1 cellular context compared by ENCODE assay signal in genomic region chr20:36573103-36573797, GRCh38.
TF ChIP-seq lines count a peak whose summit lies in the region.

TGIF2 (plus strand) TSS chr20:36573597; CDS start chr20:36578775, 5,178 bp downstream.

TF ChIP-seq in HepG2, 621 proteins besides CTCF, POLR2A, EP300 and RAD21 (continued from another document and continues in another):
- TF ChIP-seq FUBP1 (CRISPR knock-in tag; IDR thresholded peaks at IDR 0.05; ENCODE audit: borderline replicate concordance) (0 out of 2 replicates have a peak, but pooled peaks have one; percentile 98), PHF21A (CRISPR knock-in tag; IDR thresholded peaks at IDR 0.05) (peak; percentile 89), ZBTB40 (IDR thresholded peaks at IDR 0.05) (no peak), ZBTB40 (CRISPR knock-in tag; IDR thresholded peaks at IDR 0.05) (peak; percentile 71; the same call in 1 of the 2 replicates), FOXP4 (CRISPR knock-in tag; IDR thresholded peaks at IDR 0.05) (peak; percentile 49; the same call in 1 of the 2 replicates), PHF5A (CRISPR knock-in tag; IDR thresholded peaks at IDR 0.05; ENCODE audit: low read depth, unreplicated experiment) (peak; percentile 29), ZNF724P (CRISPR knock-in tag; IDR thresholded peaks at IDR 0.05; ENCODE audit: borderline replicate concordance) (peak; percentile 86), ZNF251 (CRISPR knock-in tag; IDR thresholded peaks at IDR 0.05) (0 out of 2 replicates have a peak, but pooled peaks have one; percentile 33), NRL (CRISPR knock-in tag; IDR thresholded peaks at IDR 0.05; ENCODE audit: borderline replicate concordance) (peak; percentile 85; the same call in 1 of the 2 replicates), CAMTA2 (CRISPR knock-in tag; IDR thresholded peaks at IDR 0.05; ENCODE audit: borderline replicate concordance) (peak; percentile 85; the same call in 1 of the 2 replicates), ZNF549 (CRISPR knock-in tag; IDR thresholded peaks at IDR 0.05) (no peak), MAF1 (CRISPR knock-in tag; IDR thresholded peaks at IDR 0.05; ENCODE audit: borderline replicate concordance) (no peak), ZFP90 (CRISPR knock-in tag; IDR thresholded peaks at IDR 0.05; ENCODE audit: borderline replicate concordance) (no peak; the same call in none of the 2 replicates), EHMT2 (IDR thresholded peaks at IDR 0.05; ENCODE audit: borderline replicate concordance, low read depth, low read length) (no peak), TAF15 (IDR thresholded peaks at IDR 0.05; ENCODE audit: low read depth, low read length, poor library complexity, severe bottlenecking) (no peak), ZNF12 (CRISPR knock-in tag; IDR thresholded peaks at IDR 0.05) (0 out of 2 replicates have a peak, but pooled peaks have one; percentile 11), PHB2 (IDR thresholded peaks at IDR 0.05; ENCODE audit: partially characterized antibody) (no peak), ZSCAN22 (CRISPR knock-in tag; IDR thresholded peaks at IDR 0.05) (0 out of 2 replicates have a peak, but pooled peaks have one; percentile 47), MAFF (IDR thresholded peaks at IDR 0.05; ENCODE audit: low read depth, low read length) (no peak), NFE2L1 (CRISPR knock-in tag; IDR thresholded peaks at IDR 0.05; ENCODE audit: borderline replicate concordance) (no peak), ZNF124 (CRISPR knock-in tag; IDR thresholded peaks at IDR 0.05) (peak; percentile 43; the same call in 1 of the 2 replicates), TGIF2 (CRISPR knock-in tag; IDR thresholded peaks at IDR 0.05) (peak; percentile 90; the same call in 1 of the 2 replicates), GZF1 (CRISPR knock-in tag; IDR thresholded peaks at IDR 0.05) (no peak), ZSCAN12 (CRISPR knock-in tag; IDR thresholded peaks at IDR 0.05) (peak; percentile 90; the same call in 1 of the 2 replicates), YY1 (IDR thresholded peaks at IDR 0.05; ENCODE audit: insufficient read depth, insufficient replicate concordance, low read depth, low read length) (peak; percentile 83), SATB2 (CRISPR knock-in tag; IDR thresholded peaks at IDR 0.05) (no peak), TSC22D2 (CRISPR knock-in tag; IDR thresholded peaks at IDR 0.05; ENCODE audit: borderline replicate concordance) (0 out of 2 replicates have a peak, but pooled peaks have one; percentile 29), SNAPC2 (CRISPR knock-in tag; IDR thresholded peaks at IDR 0.05) (no peak), ZFP37 (CRISPR knock-in tag; IDR thresholded peaks at IDR 0.05; ENCODE audit: borderline replicate concordance) (0 out of 2 replicates have a peak, but pooled peaks have one; percentile 49), POGZ (CRISPR knock-in tag; IDR thresholded peaks at IDR 0.05) (no peak; the same call in 1 of the 2 replicates), ZNF383 (CRISPR knock-in tag; IDR thresholded peaks at IDR 0.05; ENCODE audit: borderline replicate concordance) (no peak), ZNF136 (CRISPR knock-in tag; IDR thresholded peaks at IDR 0.05; ENCODE audit: low read depth) (peak; percentile 100), MIER3 (CRISPR knock-in tag; IDR thresholded peaks at IDR 0.05; ENCODE audit: borderline replicate concordance) (no peak), ZBTB4 (CRISPR knock-in tag; IDR thresholded peaks at IDR 0.05; ENCODE audit: borderline replicate concordance) (0 out of 2 replicates have a peak, but pooled peaks have one; percentile 44), GATAD2A (CRISPR knock-in tag; IDR thresholded peaks at IDR 0.05) (peak; percentile 78), ZNF354B (CRISPR knock-in tag; IDR thresholded peaks at IDR 0.05) (0 out of 2 replicates have a peak, but pooled peaks have one; percentile 81), ZUFSP (CRISPR knock-in tag; IDR thresholded peaks at IDR 0.05; ENCODE audit: borderline replicate concordance) (no peak)
